15 cellular contexts compared by ENCODE assay signal in the genomic region with DNA sequence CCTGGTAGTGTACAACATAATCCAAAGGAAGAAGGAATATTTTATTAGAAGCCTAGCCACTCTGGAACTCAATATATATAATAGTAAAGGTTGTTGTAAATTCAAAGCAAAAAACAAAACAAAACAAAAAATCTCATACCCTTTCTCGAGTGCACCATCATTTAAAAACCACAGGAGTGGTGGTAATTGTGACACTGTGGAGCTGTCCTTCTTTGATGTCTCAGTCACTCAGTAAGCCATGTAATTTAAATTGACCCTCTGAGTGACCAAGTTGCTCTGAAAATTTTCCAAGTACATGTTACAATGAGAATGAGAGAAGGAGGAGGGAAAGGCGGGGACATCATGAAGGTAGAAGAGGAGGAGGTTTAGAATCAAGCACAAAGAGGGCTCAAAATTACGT. TPM values are rescaled to one million over a fixed set of nuclear protein-coding genes. Genes with fewer than 3 reads are reported as not detected.
A peak's percentile ranks its signal among the peaks of the same experiment; 100 is the strongest.
DNase-seq lines count a peak whose midpoint lies in the region; ATAC-seq, FAIRE-seq and TF ChIP-seq lines count a peak whose summit lies in the region.
"Had no signal": no experiment of that assay in that cellular context is flagged by ENCODE, and none has a peak within 500 bp of the region (broad histone marks: within the 10 kb centered on the region; RNA-seq: fewer than 3 reads in every experiment).

No MANE protein-coding gene starts in this region.

- no TSS peak for BruUV-seq in Caco-2 (replicated peaks; lab: Mats Ljungman, UMichigan)

- H2AFZ ChIP-seq in H1 (ENCODE audit: low read length) = no peak overlapping the region
- H2AFZ ChIP-seq in neuronal stem cell (ENCODE audit: low read length) = no peak overlapping the region

- no peak overlapping the region for H3K18ac ChIP-seq in H1 (ENCODE audit: extremely low read depth, low read length)
- no peak overlapping the region for H3K18ac ChIP-seq in neuronal stem cell (ENCODE audit: low read length)

- no peak for DNase-seq in Caco-2
- peak; percentile 59 for DNase-seq in NCI-H2227 (lab: John Stamatoyannopoulos, UW; ENCODE audit: unreplicated experiment)
- no peak for DNase-seq in H1 (ENCODE audit: low read depth in 1 of 2, low spot score in 2 of 2)
- DNase-seq in neuronal stem cell (ENCODE audit: low spot score) = no peak
- no peak for DNase-seq in CD1c-positive myeloid dendritic cell (ENCODE audit: extremely low spot score)
- DNase-seq in nucleus accumbens (lab: John Stamatoyannopoulos, UW) = no peak
- DNase-seq: CD8-positive, alpha-beta T cell; NCI-H1092 treated with DMSO at 0.1 percent for 48 hours; NCI-H1694 treated with DMSO at 0.1 percent for 48 hours; NCI-H510A; SHP77 treated with DMSO at 0.1 percent for 48 hours had no signal

- peak overlapping the region; percentile 93 for H3K27ac Mint-ChIP-seq in Caco-2 (ENCODE audit: unreplicated experiment)
- H3K27ac Mint-ChIP-seq: B cell; CD8-positive, alpha-beta T cell had no signal

- 0 out of 2 replicates have a peak, but pooled peaks cover 2% of the 10 kb centered on the region for H3K36me3 ChIP-seq in Caco-2 (ENCODE audit: control insufficient read depth, insufficient read depth, low read length)
- H3K36me3 ChIP-seq in H1 (ENCODE audit: control insufficient read depth in 2 of 4, insufficient read depth in 4 of 4, low read length in 3 of 4) = no peaks in the 10 kb centered on the region
- peaks cover 17 to 98% of the 10 kb centered on the region in 2 donors for H3K36me3 ChIP-seq in neuronal stem cell (replicated peaks in 1 of 2; ENCODE audit: control insufficient read depth in 2 of 2, insufficient read depth in 2 of 2, low read length in 2 of 2)

- no peak overlapping the region for H4K5ac ChIP-seq in H1 (ENCODE audit: insufficient read length, low read depth, low read length)

- no peaks in the 10 kb centered on the region for H3K9me3 Mint-ChIP-seq in Caco-2 (ENCODE audit: unreplicated experiment)
- H3K9me3 Mint-ChIP-seq: CD8-positive, alpha-beta T cell had no signal

- H4K8ac ChIP-seq in H1 (ENCODE audit: extremely low read depth, insufficient read depth, low read length) = no peak overlapping the region
- H4K8ac ChIP-seq in neuronal stem cell (ENCODE audit: low read depth, low read length) = no peak overlapping the region

- no peak overlapping the region for H3K27ac ChIP-seq in H1 (ENCODE audit: low read depth, low read length)
- peak overlapping the region; percentile 68 for H3K27ac ChIP-seq in neuronal stem cell (replicated peaks; ENCODE audit: low read length)
- H3K27ac ChIP-seq: KMS-11 had no signal

- no peak overlapping the region for H3K4ac ChIP-seq in H1 (replicated peaks; ENCODE audit: insufficient read length, low read depth, low read length)
- no peak overlapping the region for H3K4ac ChIP-seq in neuronal stem cell (ENCODE audit: low read length)

- CTCF ChIA-PET in Caco-2 (lab: Charles Lee) (interaction anchor here (0.9 to 1.5 kb wide), 3 partner anchors 20 to 323 kb away, joined by 3 to 5 read pairs (median 3); no protein-coding TSS in a partner anchor), H1 (lab: Charles Lee; ENCODE audit: partially characterized antibody) (interaction anchor here (0.7 to 1.6 kb wide), 8 partner anchors 10 to 446 kb away, joined by 3 to 10 read pairs (median 4); no protein-coding TSS in a partner anchor)

- H3K9ac ChIP-seq in H1 (replicated peaks in 1 of 4; ENCODE audit: extremely low read depth in 1 of 4, low read depth in 3 of 4, low read length in 3 of 4) = no peak overlapping the region
- H3K9ac ChIP-seq in neuronal stem cell (ENCODE audit: low read depth, low read length, poor library complexity) = no peak overlapping the region
- H3K9ac ChIP-seq: KMS-11 had no signal

- H3K23me2 ChIP-seq in H1 (ENCODE audit: low read depth, low read length) = no peaks in the 10 kb centered on the region

- H3K4me1 Mint-ChIP-seq in Caco-2 (ENCODE audit: low read depth, unreplicated experiment) = peaks cover 77% of the 10 kb centered on the region
- H3K4me1 Mint-ChIP-seq: B cell had no signal

- H2BK15ac ChIP-seq in H1 (ENCODE audit: low read length) (0 out of 2 replicates have a peak overlapping the region, but pooled peaks have one; percentile 4), neuronal stem cell (ENCODE audit: low read length) (no peak overlapping the region)

- no peak overlapping the region for H2BK20ac ChIP-seq in H1 (ENCODE audit: low read length)

- TF ChIP-seq RAD21 in H1 (IDR thresholded peaks at IDR 0.05 in 1 of 2, conservative IDR thresholded peaks at IDR 0.05 in 1 of 2; ENCODE audit: low read depth in 2 of 2, low read length in 2 of 2) = no peak

- TF ChIP-seq CTCF in Caco-2 (IDR thresholded peaks at IDR 0.05; ENCODE audit: insufficient read depth in 1 of 2, low read depth in 1 of 2, low read length in 1 of 2, severe bottlenecking in 1 of 2, unreplicated experiment in 1 of 2) (no peak), H1 (IDR thresholded peaks at IDR 0.05; ENCODE audit: control extremely low read depth in 1 of 3, insufficient read depth in 1 of 3, low read depth in 1 of 3, low read length in 3 of 3) (no peak)

- H3K4me3 Mint-ChIP-seq in Caco-2 (ENCODE audit: unreplicated experiment) = peak overlapping the region; percentile 45
- H3K4me3 Mint-ChIP-seq: B cell; CD8-positive, alpha-beta T cell had no signal

- 85% methylated on average over 3 of the region's 3 CpGs; no CpG with 5 or more reads in 1 of the 2 experiments for WGBS in H1 (ENCODE audit: extremely low coverage in 1 of 2, insufficient coverage in 1 of 2, insufficient read length in 1 of 2, insufficient replicate concordance in 2 of 2, low coverage in 1 of 2, low lambda C conversion rate in 2 of 2, missing lambda C conversion rate in 1 of 2), 2 experiments
- no CpG with 5 or more reads among the region's 3 CpGs for WGBS in neuronal stem cell (ENCODE audit: extremely low coverage in 2 of 2, insufficient read length in 2 of 2, insufficient replicate concordance in 1 of 2), 2 donors

- no peaks in the 10 kb centered on the region for H3K79me1 ChIP-seq in H1 (ENCODE audit: low read depth, low read length)
- H3K79me1 ChIP-seq in neuronal stem cell (ENCODE audit: low read depth, low read length) = no peaks in the 10 kb centered on the region

- H3K9me3 ChIP-seq in Caco-2 (no peaks in the 10 kb centered on the region), H1 (ENCODE audit: insufficient read depth in 2 of 2, low read depth in 1 of 2, low read length in 1 of 2) (no peaks in the 10 kb centered on the region), neuronal stem cell (replicated peaks in 1 of 2; ENCODE audit: control insufficient read depth in 2 of 2, insufficient read depth in 1 of 2, low read depth in 1 of 2, low read length in 2 of 2) (peaks cover 0 to 12% of the 10 kb centered on the region in 2 donors)

- H3K36me3 Mint-ChIP-seq in Caco-2 (ENCODE audit: insufficient read depth, unreplicated experiment) = peaks cover 96% of the 10 kb centered on the region
- H3K36me3 Mint-ChIP-seq: CD8-positive, alpha-beta T cell had no signal

- H3K4me3 ChIP-seq in Caco-2 (ENCODE audit: low read depth, low read length) (no peak overlapping the region), H1 (ENCODE audit: extremely low read depth in 1 of 4, insufficient read depth in 2 of 4, low read depth in 3 of 4, low read length in 4 of 4) (no peak overlapping the region), neuronal stem cell (ENCODE audit: low read length in 2 of 2) (no peak overlapping the region)

- H3K14ac ChIP-seq in H1 (ENCODE audit: insufficient read length) = no peak overlapping the region
- no peak overlapping the region for H3K14ac ChIP-seq in neuronal stem cell (ENCODE audit: low read length)

- H2BK5ac ChIP-seq in H1 (ENCODE audit: low read depth, low read length) = no peak overlapping the region
- no peak overlapping the region for H2BK5ac ChIP-seq in neuronal stem cell (ENCODE audit: low read length)

- H2AK5ac ChIP-seq in H1 (ENCODE audit: low read depth, low read length) (no peak overlapping the region), neuronal stem cell (ENCODE audit: low read depth, low read length) (no peak overlapping the region)

- no peak overlapping the region for H3K56ac ChIP-seq in H1 (replicated peaks; ENCODE audit: insufficient read length, low read depth, low read length)

- H2BK120ac ChIP-seq in H1 (replicated peaks; ENCODE audit: low read depth, low read length) (no peak overlapping the region), neuronal stem cell (ENCODE audit: low read depth, low read length) (no peak overlapping the region)

- no peak overlapping the region for H2BK12ac ChIP-seq in H1 (ENCODE audit: low read depth, low read length)
- no peak overlapping the region for H2BK12ac ChIP-seq in neuronal stem cell (ENCODE audit: low read length)

- H3K27me3 Mint-ChIP-seq in Caco-2 (ENCODE audit: insufficient read depth, unreplicated experiment) = no peaks in the 10 kb centered on the region

- H3K4me2 ChIP-seq in H1 (ENCODE audit: insufficient read depth in 1 of 2, low read depth in 2 of 2, low read length in 2 of 2) (no peak overlapping the region), neuronal stem cell (ENCODE audit: insufficient read depth, low read length, poor library complexity, severe bottlenecking) (no peak overlapping the region)
- H3K4me2 ChIP-seq: KMS-11 had no signal

- no peaks in the 10 kb centered on the region for H3K79me2 ChIP-seq in H1 (ENCODE audit: control insufficient read depth in 1 of 2, insufficient read depth in 2 of 2, low read length in 2 of 2)

- TF ChIP-seq EP300 in H1 (IDR thresholded peaks at IDR 0.05; ENCODE audit: borderline replicate concordance in 1 of 2, low read depth in 2 of 2, low read length in 2 of 2) = no peak

- no peak overlapping the region for H3K23ac ChIP-seq in H1 (ENCODE audit: insufficient read length)
- H3K23ac ChIP-seq in neuronal stem cell (ENCODE audit: low read depth, low read length, poor library complexity) = no peak overlapping the region

- TF ChIP-seq POLR2A in H1 (IDR thresholded peaks at IDR 0.05; ENCODE audit: control extremely low read depth in 1 of 2, low read depth in 2 of 2, low read length in 2 of 2) = no peak

- intact Hi-C loops in Caco-2 (cut with micrococcal nuclease; ENCODE audit: unreplicated experiment) = no loop called here

- no peak for ATAC-seq in GM21529 (IDR thresholded peaks at IDR 0.05; ENCODE audit: unreplicated experiment)
- ATAC-seq in GM21723 (IDR thresholded peaks at IDR 0.05; ENCODE audit: unreplicated experiment) = no peak
- ATAC-seq: CD8-positive, alpha-beta T cell had no signal

- FAIRE-seq in H1 (lab: Jason Lieb, UNC) = no peak

- H4K20me1 ChIP-seq in H1 (replicated peaks in 1 of 2; ENCODE audit: control insufficient read depth in 1 of 2, insufficient read depth in 2 of 2, low read length in 2 of 2) = no peaks in the 10 kb centered on the region

- H4K91ac ChIP-seq in H1 (replicated peaks; ENCODE audit: insufficient read length, low read length) = no peak overlapping the region
- no peak overlapping the region for H4K91ac ChIP-seq in neuronal stem cell (ENCODE audit: low read depth, low read length, poor library complexity)

- H3K4me1 ChIP-seq in Caco-2 (peaks cover 99% of the 10 kb centered on the region), H1 (replicated peaks in 1 of 4; ENCODE audit: control insufficient read depth in 3 of 4, insufficient read depth in 4 of 4, low read length in 3 of 4) (peaks cover 0 to 4% (median 2%) of the 10 kb centered on the region in 4 experiments; a peak in 2 of 7 replicates), neuronal stem cell (ENCODE audit: control insufficient read depth in 2 of 2, insufficient read depth in 1 of 2, low read depth in 1 of 2, low read length in 2 of 2) (peaks cover 38 to 47% of the 10 kb centered on the region in 2 donors)

- H3K27me3 ChIP-seq in Caco-2 (replicated peaks; ENCODE audit: control insufficient read depth, insufficient read depth, low read length) (no peaks in the 10 kb centered on the region), H1 (replicated peaks in 1 of 4; ENCODE audit: control insufficient read depth in 3 of 4, extremely low read depth in 1 of 4, insufficient read depth in 3 of 4, low read length in 3 of 4) (0 out of 7 replicates have a peak, but pooled peaks cover 0 to under 1% (median 0%) of the 10 kb centered on the region in 4 experiments), neuronal stem cell (ENCODE audit: control insufficient read depth in 3 of 3, insufficient read depth in 3 of 3, low read depth in 1 of 3, low read length in 3 of 3) (no peaks in the 10 kb centered on the region)

- POLR2A ChIA-PET in Caco-2 (lab: Charles Lee) (no interaction called here), H1 (lab: Charles Lee; ENCODE audit: partially characterized antibody) (no interaction called here)

RNA-seq across cellular contexts. Expression of a gene that starts 6.6 kb away (rescaled TPM):
- 400 and 432 TPM in 2 replicates for total RNA-seq in Caco-2 (2022)
- total RNA-seq in H1 (2021; fragmentation: NEBNext Ultra II Directional; extraction: Animal tissue kit (Norgen Biotek cat#: 25700)) = 5.0 and 5.6 TPM in 2 replicates
- polyA plus RNA-seq in H1 (2011; rRNA removed) = 3.3 and 4.4 TPM in 2 replicates
- polyA plus RNA-seq in H1 (2011; cell fraction: cytosol; rRNA removed) = 2.6 TPM
- polyA plus RNA-seq in H1 (2011; cell fraction: nucleus; rRNA removed) = 2.5 TPM
- polyA plus RNA-seq in H1 (2012, experiment 1 of 2) = 6.0 to 6.8 TPM (median 6.6 TPM) in 4 replicates
- polyA plus RNA-seq in H1 (2012, experiment 2 of 2) = 2.5 TPM
- 5.8 TPM for polyA plus RNA-seq in H1 (2013, experiment 1 of 2)
- 7.9 TPM for polyA plus RNA-seq in H1 (2013, experiment 2 of 2)
- 5.7 and 10.5 TPM in 2 replicates for polyA minus RNA-seq in H1 (2011; rRNA and poly(A)+ RNA removed)
- polyA minus RNA-seq in H1 (2011; cell fraction: cytosol; rRNA and poly(A)+ RNA removed) = 7.8 TPM
- polyA minus RNA-seq in H1 (2011; cell fraction: nucleus; rRNA and poly(A)+ RNA removed) = 5.1 TPM
- 287 TPM for polyA plus RNA-seq in neuronal stem cell (2013, experiment 1 of 2)
- 281 TPM for polyA plus RNA-seq in neuronal stem cell (2013, experiment 2 of 2)
- total RNA-seq: B cell had no signal

Comparison
In these comparisons a context has a peak if more than half of its experiments do, and no peak if none do; other contexts are left out.
1. RNA of a gene that starts 6.6 kb away (total RNA-seq): 400 to 432 TPM in Caco-2; 5.0 to 5.6 TPM in H1; every median in the first group is over 10 times any median in the second.